Comparison of ENCODE assay signal across 8 cellular contexts in the genomic region with DNA sequence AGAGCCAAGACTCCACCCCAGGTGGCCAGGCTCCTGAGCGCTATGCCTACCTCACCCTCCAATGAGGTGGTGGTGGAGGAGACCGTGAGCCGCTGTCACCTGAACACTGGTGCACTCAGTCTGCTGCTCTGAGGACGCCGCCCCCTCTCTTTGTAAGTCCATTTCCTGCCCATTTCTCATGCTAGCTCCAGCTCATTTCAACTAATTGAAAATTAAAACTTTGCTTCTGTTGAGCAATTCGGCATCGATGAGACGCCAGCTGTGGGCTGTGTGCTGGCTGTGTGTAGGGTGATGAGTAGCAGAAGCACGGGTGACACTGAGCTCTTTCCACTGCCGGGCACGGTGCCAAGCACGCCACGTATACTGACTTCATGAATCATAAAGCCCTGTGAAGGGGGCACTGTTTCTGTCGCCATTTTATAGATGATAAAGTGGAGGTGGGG. TPM values are rescaled to one million over a fixed set of nuclear protein-coding genes. Genes with fewer than 3 reads are reported as not detected.
DNase-seq lines count a peak whose midpoint lies in the region; TF ChIP-seq lines count a peak whose summit lies in the region.

No MANE protein-coding gene starts in this region.

- TF ChIP-seq CTCF in prostate gland (IDR thresholded peaks at IDR 0.05) (no peak), coronary artery (IDR thresholded peaks at IDR 0.05) (no peak)

- H3K18ac ChIP-seq in neuronal stem cell (ENCODE audit: low read length), result peak overlapping the region; percentile 54

- H3K14ac ChIP-seq in neuronal stem cell (ENCODE audit: low read length), result no peak overlapping the region

- H4K91ac ChIP-seq in neuronal stem cell (ENCODE audit: low read depth, low read length, poor library complexity), result no peak overlapping the region

- H3K79me2 ChIP-seq in ACC112 (ENCODE audit: control insufficient read depth, insufficient read depth, low read length, unreplicated experiment), result peaks cover 39% of the 10 kb centered on the region

- H2BK15ac ChIP-seq in neuronal stem cell (ENCODE audit: low read length), result peak overlapping the region; percentile 23

- WGBS in neuronal stem cell (ENCODE audit: extremely low coverage in 2 of 2, insufficient read length in 2 of 2, insufficient replicate concordance in 1 of 2), 2 donors, result no CpG with 5 or more reads among the region's 14 CpGs
- 37% methylated on average over 14 of the region's 14 CpGs for WGBS in prostate gland

- H3K36me3 ChIP-seq in ACC112 (ENCODE audit: insufficient read depth, low read length) (no peaks in the 10 kb centered on the region), neuronal stem cell (replicated peaks in 1 of 2; ENCODE audit: control insufficient read depth in 2 of 2, insufficient read depth in 2 of 2, low read length in 2 of 2) (no peaks in the 10 kb centered on the region), subcutaneous abdominal adipose tissue (ENCODE audit: control insufficient read depth in 5 of 5, insufficient read depth in 5 of 5, low read length in 5 of 5) (peaks cover 0 to 9% (median 5%) of the 10 kb centered on the region in 5 donors), prostate gland (no peaks in the 10 kb centered on the region)

- H2AFZ ChIP-seq in ACC112 (ENCODE audit: low read length, unreplicated experiment) (no peak overlapping the region), neuronal stem cell (ENCODE audit: low read length) (no peak overlapping the region)

- peaks cover 43% of the 10 kb centered on the region for H3K4me1 ChIP-seq in ACC112 (ENCODE audit: control insufficient read depth, insufficient read depth, low read length, unreplicated experiment)
- peaks cover 19 to 30% of the 10 kb centered on the region in 2 donors for H3K4me1 ChIP-seq in neuronal stem cell (ENCODE audit: control insufficient read depth in 2 of 2, insufficient read depth in 1 of 2, low read depth in 1 of 2, low read length in 2 of 2)
- H3K4me1 ChIP-seq in subcutaneous abdominal adipose tissue (ENCODE audit: control insufficient read depth in 5 of 5, insufficient read depth in 5 of 5, low read length in 5 of 5), result peaks cover 9 to 99% (median 90%) of the 10 kb centered on the region in 5 donors
- H3K4me1 ChIP-seq in prostate gland (replicated peaks), result no peaks in the 10 kb centered on the region

- H3K23ac ChIP-seq in neuronal stem cell (ENCODE audit: low read depth, low read length, poor library complexity), result no peak overlapping the region

- H3K4ac ChIP-seq in neuronal stem cell (ENCODE audit: low read length), result no peak overlapping the region

- H3K79me1 ChIP-seq in neuronal stem cell (ENCODE audit: low read depth, low read length), result no peaks in the 10 kb centered on the region

- H2BK12ac ChIP-seq in neuronal stem cell (ENCODE audit: low read length), result no peak overlapping the region

- H3K27me3 ChIP-seq in ACC112 (ENCODE audit: insufficient read depth, low read length) (no peaks in the 10 kb centered on the region), neuronal stem cell (ENCODE audit: control insufficient read depth in 3 of 3, insufficient read depth in 3 of 3, low read depth in 1 of 3, low read length in 3 of 3) (no peaks in the 10 kb centered on the region), subcutaneous abdominal adipose tissue (ENCODE audit: control insufficient read depth in 5 of 5, insufficient read depth in 4 of 5, low read length in 5 of 5) (peaks cover 0 to 4% (median 0%) of the 10 kb centered on the region in 5 donors), prostate gland (replicated peaks; ENCODE audit: insufficient read depth) (peaks cover 2% of the 10 kb centered on the region)

- H3K27ac ChIP-seq in ACC112 (ENCODE audit: low read depth, low read length), result peak overlapping the region; percentile 62; the same call in 1 of the 2 replicates
- H3K27ac ChIP-seq in neuronal stem cell (replicated peaks; ENCODE audit: low read length), result no peak overlapping the region
- H3K27ac ChIP-seq in subcutaneous abdominal adipose tissue (ENCODE audit: low read depth, low read length), result peak overlapping the region; percentile 93
- no peak overlapping the region for H3K27ac ChIP-seq in prostate gland
- peak overlapping the region in 1 of 2 donors; percentile 80 for H3K27ac ChIP-seq in coronary artery

- no peak overlapping the region for H3K9ac ChIP-seq in neuronal stem cell (ENCODE audit: low read depth, low read length, poor library complexity)
- H3K9ac ChIP-seq in subcutaneous abdominal adipose tissue (ENCODE audit: low read length in 5 of 5), result peak overlapping the region in 1 of 5 donors; percentile 44

- H3K9me3 ChIP-seq in neuronal stem cell (replicated peaks in 1 of 2; ENCODE audit: control insufficient read depth in 2 of 2, insufficient read depth in 1 of 2, low read depth in 1 of 2, low read length in 2 of 2) (peaks cover 0 to 1% of the 10 kb centered on the region in 2 donors), subcutaneous abdominal adipose tissue (ENCODE audit: control insufficient read depth in 5 of 5, low read length in 5 of 5) (no peaks in the 10 kb centered on the region), prostate gland (no peaks in the 10 kb centered on the region)

- DNase-seq in LHCN-M2 (ENCODE audit: low read depth) (peak; percentile 67), dermis blood vessel endothelial cell (peak; percentile 87), neuronal stem cell (ENCODE audit: low spot score) (no peak), prostate gland (ENCODE audit: low spot score) (no peak), coronary artery (ENCODE audit: low spot score) (no peak)
- DNase-seq in activated CD4-positive, alpha-beta T cell treated with anti-CD3 and anti-CD28 coated beads, Interleukin-2, amount 50 U/mL, for 4 hours, result peak; percentile 98

- peak overlapping the region; percentile 56 for H2BK120ac ChIP-seq in neuronal stem cell (ENCODE audit: low read depth, low read length)

- H4K8ac ChIP-seq in neuronal stem cell (ENCODE audit: low read depth, low read length), result no peak overlapping the region

- H2AK5ac ChIP-seq in neuronal stem cell (ENCODE audit: low read depth, low read length), result peak overlapping the region; percentile 77

- no peak overlapping the region for H3K4me2 ChIP-seq in neuronal stem cell (ENCODE audit: insufficient read depth, low read length, poor library complexity, severe bottlenecking)

- no peak for TF ChIP-seq POLR2A in prostate gland (IDR thresholded peaks at IDR 0.05)

- intact Hi-C loops in prostate gland (cut with DNase I), result no loop called here

- H3K4me3 ChIP-seq in ACC112 (ENCODE audit: low read depth, low read length) (no peak overlapping the region), neuronal stem cell (ENCODE audit: low read length in 2 of 2) (no peak overlapping the region), subcutaneous abdominal adipose tissue (ENCODE audit: low read depth in 1 of 5, low read length in 5 of 5) (peak overlapping the region in 4 of 5 donors; percentile 2 to 15 (median 7)), prostate gland (no peak overlapping the region), coronary artery (no peak overlapping the region)

- H2BK5ac ChIP-seq in neuronal stem cell (ENCODE audit: low read length), result no peak overlapping the region

RNA-seq across cellular contexts. Expression of a gene that starts 11.2 kb away (rescaled TPM):
- total RNA-seq in LHCN-M2 (2014; rRNA removed), result 1.3 and 1.9 TPM in 2 replicates
- 1.5 TPM for polyA plus RNA-seq in LHCN-M2 (2012)
- total RNA-seq in dermis blood vessel endothelial cell, result 81.3 and 98.3 TPM in 2 replicates
- 0.73 TPM for polyA plus RNA-seq in neuronal stem cell (2013, experiment 1 of 2)
- polyA plus RNA-seq in neuronal stem cell (2013, experiment 2 of 2), result 0.68 TPM
- total RNA-seq in prostate gland, result 10 to 100 TPM; 10.9 to 18.4 TPM

RNA-seq across cellular contexts. Expression of a gene that starts 51.8 kb away (rescaled TPM):
- total RNA-seq in LHCN-M2 (2014; rRNA removed), result 16.6 and 17.0 TPM in 2 replicates
- polyA plus RNA-seq in LHCN-M2 (2012), result 7.5 TPM
- 39.0 and 45.9 TPM in 2 replicates for total RNA-seq in dermis blood vessel endothelial cell
- 4.5 TPM for polyA plus RNA-seq in neuronal stem cell (2013, experiment 1 of 2)
- 4.2 TPM for polyA plus RNA-seq in neuronal stem cell (2013, experiment 2 of 2)
- 10 to 100 TPM; 60.7 to 80.8 TPM for total RNA-seq in prostate gland

Comparison
In these comparisons a context has a peak if more than half of its experiments do, and no peak if none do; other contexts are left out.
1. H3K27ac ChIP-seq: peak in ACC112 (single experiment) and subcutaneous abdominal adipose tissue (single experiment); none in neuronal stem cell (single experiment) and prostate gland (0 of 2).
2. H3K4me3 ChIP-seq: peak in subcutaneous abdominal adipose tissue (4 of 5); none in ACC112 (single experiment), neuronal stem cell (0 of 2), prostate gland (0 of 2) and coronary artery (single experiment).
3. DNase-seq: peak in LHCN-M2 (single experiment), activated CD4-positive, alpha-beta T cell treated with anti-CD3 and anti-CD28 coated beads, Interleukin-2, amount 50 U/mL, for 4 hours (2 of 2) and dermis blood vessel endothelial cell (single experiment); none in neuronal stem cell (single experiment), prostate gland (single experiment) and coronary artery (single experiment).